In the genomic region with DNA sequence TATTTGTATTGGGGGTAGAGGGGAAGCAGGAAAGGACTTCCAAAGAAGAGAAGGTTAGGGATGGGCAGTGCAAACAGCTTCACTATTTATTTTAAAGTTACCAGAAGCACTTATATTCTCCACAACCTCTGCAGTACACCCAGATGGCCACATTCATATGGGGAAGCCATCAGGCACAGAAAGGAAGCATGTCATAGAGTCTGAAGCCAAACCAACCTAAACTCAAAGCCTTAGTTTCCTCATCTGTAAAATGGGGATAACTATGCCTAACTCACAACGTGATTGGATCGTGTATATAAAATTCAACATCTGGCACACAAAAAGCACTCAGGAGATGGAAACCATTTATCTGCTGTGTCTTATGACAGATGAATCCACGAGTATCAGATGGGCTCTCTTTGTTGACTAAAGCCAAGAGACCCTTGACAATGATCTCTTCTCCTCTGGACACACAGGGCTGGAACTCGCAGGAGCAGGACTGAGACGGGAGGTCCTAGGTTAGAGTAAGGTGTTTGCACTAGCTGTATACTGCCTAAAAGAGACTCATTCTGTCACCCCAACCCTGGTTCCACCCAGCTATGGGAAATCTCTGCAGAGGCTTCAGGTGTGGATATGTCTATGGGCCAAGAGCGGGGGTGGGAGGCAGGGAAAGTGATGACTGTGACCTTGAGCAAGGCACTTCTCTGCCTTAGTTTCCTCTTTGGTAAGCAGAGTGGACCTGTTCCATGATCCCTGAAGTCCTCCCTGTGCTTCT, we compare ENCODE assay signal across 8 cellular contexts. TPM values are rescaled to one million over a fixed set of nuclear protein-coding genes. Genes with fewer than 3 reads are reported as not detected.
DNase-seq lines count a peak whose midpoint lies in the region; ATAC-seq lines count a peak whose summit lies in the region.

No MANE protein-coding gene starts in this region.

- ATAC-seq in GM21381 (IDR thresholded peaks at IDR 0.05; ENCODE audit: unreplicated experiment), result no peak

- H3K27me3 ChIP-seq in BLaER1 treated with 17β-estradiol and CSF1 and Interleukin-3, amounts not matched to agents 10 nM and 100 nM, result peaks cover 4 to 24% (median 17%) of the 10 kb centered on the region in 11 experiments; a peak in 17 of 22 replicates
- H3K27me3 ChIP-seq in GM23248 (replicated peaks; ENCODE audit: insufficient read depth) (no peaks in the 10 kb centered on the region), HAP-1 (ENCODE audit: low read depth) (no peaks in the 10 kb centered on the region)

- in situ Hi-C loops in GM23248 (cut with MboI) (no loop called here), SK-MEL-5 (cut with HindIII; ENCODE audit: low pct_unique_long_range_greater_than_20kb, low sequenced_read_pairs) (no loop called here), HAP-1 (cut with MboI; ENCODE audit: low sequenced_read_pairs) (no loop called here)

- peaks cover 0 to 37% (median 5%) of the 10 kb centered on the region in 11 experiments; a peak in 6 of 22 replicates for H4K20me1 ChIP-seq in BLaER1 treated with 17β-estradiol and CSF1 and Interleukin-3, amounts not matched to agents 10 nM and 100 nM
- no peaks in the 10 kb centered on the region for H4K20me1 ChIP-seq in GM23248 (ENCODE audit: insufficient read depth)

- H3K4me1 Mint-ChIP-seq in immature natural killer cell, result peaks cover 12 to 19% of the 10 kb centered on the region in 2 donors

- H2AFZ ChIP-seq in GM23248, result no peak overlapping the region

- intact Hi-C loops in posterior vena cava (cut with DNase I), result no loop called here

- H3K27ac ChIP-seq in BLaER1 treated with 17β-estradiol and CSF1 and Interleukin-3, amounts not matched to agents 10 nM and 100 nM, result no peak overlapping the region
- no peak overlapping the region for H3K27ac ChIP-seq in GM23248

- H3K4me2 ChIP-seq in BLaER1 treated with 17β-estradiol and CSF1 and Interleukin-3, amounts not matched to agents 10 nM and 100 nM, result peak overlapping the region; percentile 86 to 99 (median 96)
- peak overlapping the region; percentile 99 for H3K4me2 ChIP-seq in GM23248 (ENCODE audit: unreplicated experiment)

- 95 to 97% methylated on average over 6 of the region's 6 CpGs for WGBS in GM23248 (ENCODE audit: low coverage in 1 of 2, low lambda C conversion rate in 2 of 2, missing lambda C conversion rate in 2 of 2), 2 experiments

- peaks cover 18 to 27% (median 21%) of the 10 kb centered on the region in 3 donors for H3K27me3 Mint-ChIP-seq in immature natural killer cell (ENCODE audit: low read depth in 3 of 3)

- no peak overlapping the region for H3K27ac Mint-ChIP-seq in immature natural killer cell

- H3K9me3 ChIP-seq in BLaER1 treated with 17β-estradiol and CSF1 and Interleukin-3, amounts not matched to agents 10 nM and 100 nM (replicated peaks in 1 of 11), result no peaks in the 10 kb centered on the region
- H3K9me3 ChIP-seq in GM23248 (ENCODE audit: low read depth), result no peaks in the 10 kb centered on the region
- H3K9me3 ChIP-seq in HAP-1, result no peaks in the 10 kb centered on the region

- H3K9ac ChIP-seq in BLaER1 treated with 17β-estradiol and CSF1 and Interleukin-3, amounts not matched to agents 10 nM and 100 nM, result peak overlapping the region in 5 of 11 experiments; percentile 84 to 92 (median 87); a peak in 7 of 22 replicates
- no peak overlapping the region for H3K9ac ChIP-seq in GM23248

- H3K4me1 ChIP-seq in BLaER1 treated with 17β-estradiol and CSF1 and Interleukin-3, amounts not matched to agents 10 nM and 100 nM, result peaks cover 18 to 46% (median 36%) of the 10 kb centered on the region in 10 experiments
- H3K4me1 ChIP-seq in GM23248 (ENCODE audit: insufficient read depth) (peaks cover 19% of the 10 kb centered on the region; the same call in 1 of the 2 replicates), HAP-1 (peaks cover 36% of the 10 kb centered on the region)

- DNase-seq in GM23248 (peak; percentile 61), SK-MEL-5 (ENCODE audit: low read depth, low spot score) (peak; percentile 56), immature natural killer cell (no peak), NCI-H524 (lab: John Stamatoyannopoulos, UW) (no peak), posterior vena cava (ENCODE audit: low spot score) (no peak), HAP-1 (ENCODE audit: low spot score in 2 of 2) (no peak)

- H3F3A ChIP-seq in GM23248 (ENCODE audit: insufficient read depth), result peaks cover 11% of the 10 kb centered on the region

- H3K9me2 ChIP-seq in GM23248 (ENCODE audit: insufficient read depth), result no peaks in the 10 kb centered on the region

- peak overlapping the region; percentile 9 to 90 (median 51) for H3K4me3 Mint-ChIP-seq in immature natural killer cell

- no peaks in the 10 kb centered on the region for H3K36me3 ChIP-seq in BLaER1 treated with 17β-estradiol and CSF1 and Interleukin-3, amounts not matched to agents 10 nM and 100 nM
- H3K36me3 ChIP-seq in GM23248 (ENCODE audit: low read depth) (peaks cover 3% of the 10 kb centered on the region; the same call in 1 of the 2 replicates), HAP-1 (replicated peaks) (no peaks in the 10 kb centered on the region)

- peaks cover 59% of the 10 kb centered on the region for H3K79me2 ChIP-seq in GM23248 (ENCODE audit: insufficient read depth)

- peak overlapping the region in 8 of 10 experiments; percentile 79 to 94 (median 86); a peak in 13 of 20 replicates for H3K4me3 ChIP-seq in BLaER1 treated with 17β-estradiol and CSF1 and Interleukin-3, amounts not matched to agents 10 nM and 100 nM
- H3K4me3 ChIP-seq in GM23248, result peak overlapping the region; percentile 96; the same call in 1 of the 2 replicates
- no peak overlapping the region; the same call in 1 of the 2 replicates for H3K4me3 ChIP-seq in HAP-1

- H3K36me3 Mint-ChIP-seq in immature natural killer cell, result no peaks in the 10 kb centered on the region

- H3K9me3 Mint-ChIP-seq in immature natural killer cell, result no peaks in the 10 kb centered on the region

RNA-seq across cellular contexts. Expression of gene KIAA1549, which starts 1.8 kb away (rescaled TPM):
- 3.0 and 4.2 TPM in 2 replicates for total RNA-seq in GM23248 (2014; rRNA removed; shearing (Covaris generic))
- 2.1 and 2.2 TPM in 2 replicates for polyA plus RNA-seq in GM23248 (2016; fragmentation: Nextera tagmentation; extraction: Ambion mirVana)
- 2.7 and 3.0 TPM in 2 replicates for total RNA-seq in SK-MEL-5 (2014; rRNA removed; shearing (Covaris generic))
- 8.8 and 15.0 TPM in 2 replicates for polyA plus RNA-seq in SK-MEL-5 (2015; cell fraction: cytosol; rRNA removed)
- 6.8 and 8.1 TPM in 2 replicates for polyA plus RNA-seq in SK-MEL-5 (2015; cell fraction: nucleus; rRNA removed)
- polyA plus RNA-seq in immature natural killer cell, result under 1 TPM in 1 of 3 donors, not detected in 2; 0.04 TPM
- 1 to 10 TPM; 1.4 to 1.8 TPM for total RNA-seq in posterior vena cava

RNA-seq across cellular contexts. Expression of gene ZC3HAV1L, which starts 56.4 kb away (rescaled TPM):
- 10.9 TPM in 2 replicates for total RNA-seq in GM23248 (2014; rRNA removed; shearing (Covaris generic))
- polyA plus RNA-seq in GM23248 (2016; fragmentation: Nextera tagmentation; extraction: Ambion mirVana), result 8.8 and 9.8 TPM in 2 replicates
- 16.2 and 16.7 TPM in 2 replicates for total RNA-seq in SK-MEL-5 (2014; rRNA removed; shearing (Covaris generic))
- polyA plus RNA-seq in SK-MEL-5 (2015; cell fraction: cytosol; rRNA removed), result 35.1 and 49.6 TPM in 2 replicates
- 42.4 and 42.7 TPM in 2 replicates for polyA plus RNA-seq in SK-MEL-5 (2015; cell fraction: nucleus; rRNA removed)
- under 1 TPM in 2 of 3 donors, not detected in 1; 0.21 to 0.40 TPM for polyA plus RNA-seq in immature natural killer cell
- 10 to 100 TPM in 1 of 2 donors, 1 to 10 TPM in 1; 9.2 to 10.9 TPM for total RNA-seq in posterior vena cava

Comparison
In these comparisons a context has a peak if more than half of its experiments do, and no peak if none do; other contexts are left out.
1. DNase-seq: peak in GM23248 (single experiment) and SK-MEL-5 (single experiment); none in immature natural killer cell (0 of 3), NCI-H524 (0 of 2), posterior vena cava (single experiment) and HAP-1 (0 of 2).